8 cellular contexts compared by ENCODE assay signal in the genomic region with DNA sequence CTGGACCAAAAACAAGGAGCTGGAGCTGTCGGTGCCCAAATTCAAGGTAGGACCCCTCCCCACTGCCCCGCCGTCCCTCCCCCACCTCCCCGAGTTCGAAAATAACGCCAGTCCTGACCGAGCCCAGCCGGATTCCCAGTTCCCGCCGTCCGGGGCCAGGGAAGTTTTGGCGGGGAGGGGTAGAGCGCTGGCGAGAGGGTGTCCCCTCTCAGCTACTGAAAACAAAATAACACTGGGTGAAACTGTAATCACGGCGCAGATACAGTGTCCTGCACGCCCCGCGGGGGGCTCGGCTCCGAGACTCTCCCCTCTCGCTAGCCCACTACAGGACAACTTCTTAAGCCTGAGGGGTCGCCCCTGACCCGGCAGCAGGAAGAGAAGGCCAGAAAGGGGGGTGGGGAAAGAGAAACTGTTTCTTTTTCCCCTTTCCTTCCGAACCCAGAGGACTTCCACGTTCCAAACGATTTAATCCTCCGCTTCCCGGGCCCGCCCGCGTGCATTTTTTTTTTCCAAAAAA. TPM values are rescaled to one million over a fixed set of nuclear protein-coding genes. Genes with fewer than 3 reads are reported as not detected.
DNase-seq lines count a peak whose midpoint lies in the region; ATAC-seq and TF ChIP-seq lines count a peak whose summit lies in the region.

No MANE protein-coding gene starts in this region.

- no TSS peak for BruUV-seq in PC-9 (replicated peaks; lab: Mats Ljungman, UMichigan)

- H3K9me2 ChIP-seq in PC-9 (ENCODE audit: insufficient read depth), result no peaks in the 10 kb centered on the region

- CTCF ChIA-PET in PC-9 (lab: Charles Lee), result interaction anchor here (1.7 kb wide), 1 partner anchor 9 kb away, joined by 8 read pairs; no protein-coding TSS in a partner anchor

- H3F3A ChIP-seq in PC-9 (ENCODE audit: insufficient read depth, low read depth), result peaks cover 29% of the 10 kb centered on the region

- H3K4me3 Mint-ChIP-seq in naive B cell, result peak overlapping the region; percentile 93 to 99 (median 98)

- peak; percentile 78 for DNase-seq in H7
- DNase-seq in PC-9, result no peak
- no peak for DNase-seq in effector memory CD4-positive, alpha-beta T cell
- DNase-seq in naive B cell, result no peak
- no peak for DNase-seq in AG08395 (ENCODE audit: low spot score)
- no peak for DNase-seq in COLO829 (ENCODE audit: low spot score)
- no peak for DNase-seq in NCI-H524 treated with DMSO at 0.1 percent for 48 hours (lab: John Stamatoyannopoulos, UW)
- no peak for DNase-seq in NCI-H510A treated with DMSO at 0.1 percent for 48 hours (lab: John Stamatoyannopoulos, UW)

- H3K36me3 ChIP-seq in H7 (replicated peaks; ENCODE audit: control insufficient read depth, insufficient read depth, low read length), result peaks cover 10% of the 10 kb centered on the region
- H3K36me3 ChIP-seq in PC-9 (ENCODE audit: low read depth), result no peaks in the 10 kb centered on the region
- H3K36me3 ChIP-seq in effector memory CD4-positive, alpha-beta T cell (ENCODE audit: control insufficient read depth, insufficient read depth, low read length), result peaks cover 21% of the 10 kb centered on the region

- no peaks in the 10 kb centered on the region for H3K27me3 Mint-ChIP-seq in naive B cell

- no peak for TF ChIP-seq CTCF in PC-9 (conservative IDR thresholded peaks at IDR 0.05)

- peaks cover 4 to 13% of the 10 kb centered on the region in 2 donors for H3K36me3 Mint-ChIP-seq in naive B cell

- H3K4me2 ChIP-seq in PC-9, result peak overlapping the region; percentile 96

- H3K27ac ChIP-seq in PC-9, result 0 out of 2 replicates have a peak overlapping the region, but pooled peaks have one; percentile 16
- peak overlapping the region; percentile 77 for H3K27ac ChIP-seq in effector memory CD4-positive, alpha-beta T cell (ENCODE audit: insufficient read depth, low read length, poor library complexity, severe bottlenecking)

- 0 out of 2 replicates have a peak overlapping the region, but pooled peaks have one; percentile 60 for H2AFZ ChIP-seq in PC-9

- intact Hi-C loops in PC-9 (cut with micrococcal nuclease; ENCODE audit: unreplicated experiment), result no loop called here

- peaks cover 55% of the 10 kb centered on the region for H3K79me2 ChIP-seq in PC-9 (ENCODE audit: low read depth)

- POLR2A ChIA-PET in PC-9 (lab: Charles Lee; ENCODE audit: unreplicated experiment), result interaction anchor here (0.6 kb wide), 1 partner anchor 112 kb away, joined by 18 read pairs; no protein-coding TSS in a partner anchor

- H4K20me1 ChIP-seq in PC-9 (ENCODE audit: insufficient read depth), result peaks cover 8% of the 10 kb centered on the region

- H3K4me1 Mint-ChIP-seq in naive B cell, result peaks cover 42 to 52% (median 48%) of the 10 kb centered on the region in 3 donors

- H3K9me3 ChIP-seq in PC-9 (ENCODE audit: insufficient read depth, low read depth), result no peaks in the 10 kb centered on the region
- H3K9me3 ChIP-seq in effector memory CD4-positive, alpha-beta T cell (ENCODE audit: control insufficient read depth, low read length), result no peaks in the 10 kb centered on the region

- H3K27me3 ChIP-seq in H7 (ENCODE audit: control insufficient read depth, insufficient read depth, low read length) (no peaks in the 10 kb centered on the region), PC-9 (ENCODE audit: insufficient read depth, low read depth) (no peaks in the 10 kb centered on the region)
- no peaks in the 10 kb centered on the region for H3K27me3 ChIP-seq in effector memory CD4-positive, alpha-beta T cell (replicated peaks; ENCODE audit: control insufficient read depth, insufficient read depth, low read length, poor library complexity, severe bottlenecking)

- no peak for ATAC-seq in naive B cell (ENCODE audit: low read depth in 2 of 2)

- H3K27ac Mint-ChIP-seq in naive B cell, result peak overlapping the region in 5 of 6 donors; percentile 83 to 98 (median 96)

- H3K4me3 ChIP-seq in H7 (ENCODE audit: insufficient read depth, low read depth, low read length) (peak overlapping the region; percentile 79), PC-9 (peak overlapping the region; percentile 78)
- peak overlapping the region; percentile 90 for H3K4me3 ChIP-seq in effector memory CD4-positive, alpha-beta T cell (ENCODE audit: insufficient read depth, low read depth, low read length, poor library complexity, severe bottlenecking)

- no peaks in the 10 kb centered on the region for H3K9me3 Mint-ChIP-seq in naive B cell

- peaks cover 17% of the 10 kb centered on the region for H3K4me1 ChIP-seq in PC-9 (replicated peaks; ENCODE audit: insufficient read depth)
- peaks cover 18% of the 10 kb centered on the region for H3K4me1 ChIP-seq in effector memory CD4-positive, alpha-beta T cell (ENCODE audit: control insufficient read depth, insufficient read depth, low read length, poor library complexity, severe bottlenecking)

RNA-seq across cellular contexts. Expression of a gene that starts 1.4 kb away (rescaled TPM):
- 3.5 and 4.6 TPM in 2 replicates for total RNA-seq in H7 (2014; rRNA removed; shearing (Covaris generic))
- 16.4 and 22.6 TPM in 2 replicates for total RNA-seq in PC-9 (2021)
- polyA plus RNA-seq in naive B cell (ENCODE audit: low read depth in 6 of 6), result 1 to 10 TPM in 2 of 6 donors, under 1 TPM in 4; 0.64 to 3.0 (median 0.91) TPM

RNA-seq across cellular contexts. Expression of a gene that starts 11.7 kb away (rescaled TPM):
- 23.8 and 25.5 TPM in 2 replicates for total RNA-seq in H7 (2014; rRNA removed; shearing (Covaris generic))
- total RNA-seq in PC-9 (2021), result 132 and 179 TPM in 2 replicates
- polyA plus RNA-seq in naive B cell (ENCODE audit: low read depth in 6 of 6), result 10 to 100 TPM; 40.2 to 63.9 (median 50.2) TPM

RNA-seq across cellular contexts. Expression of a gene that starts 53.4 kb away (rescaled TPM):
- total RNA-seq in H7 (2014; rRNA removed; shearing (Covaris generic)), result 0.80 and 1.1 TPM in 2 replicates
- 0.35 and 0.92 TPM in 2 replicates for total RNA-seq in PC-9 (2021)
- polyA plus RNA-seq in naive B cell (ENCODE audit: low read depth in 6 of 6), result not detected
